12 cellular contexts compared by ENCODE assay signal in genomic region chr5:133827001-133827400, GRCh38.
DNase-seq lines count a peak whose midpoint lies in the region; ATAC-seq lines count a peak whose summit lies in the region.
"Had no signal": no experiment of that assay in that cellular context is flagged by ENCODE, and none has a peak within 500 bp of the region (broad histone marks: within the 10 kb centered on the region; RNA-seq: fewer than 3 reads in every experiment).

No MANE protein-coding gene starts in this region.

- DNase-seq in NCI-H128 (lab: John Stamatoyannopoulos, UW; ENCODE audit: unreplicated experiment) (peak; percentile 69), NCI-H345 treated with DMSO at 0.1 percent for 48 hours (lab: John Stamatoyannopoulos, UW; ENCODE audit: unreplicated experiment) (peak; percentile 64), kidney tubule cell (ENCODE audit: low spot score) (peak; percentile 97), activated gamma-delta T cell (lab: John Stamatoyannopoulos, UW) (no peak)
- no peak for DNase-seq in stimulated activated naive CD4-positive, alpha-beta T cell (lab: John Stamatoyannopoulos, UW)
- no peak for DNase-seq in effector memory CD4-positive, alpha-beta T cell
- DNase-seq: activated naive CD4-positive, alpha-beta T cell treated with Interleukin-2 at 50 U/mL for 16 hours; DND-41; occipital lobe had no signal

- no peak overlapping the region for H3K9ac ChIP-seq in BLaER1 treated with 17β-estradiol and CSF1 and Interleukin-3, amounts not matched to agents 10 nM and 100 nM

- H4K20me1 ChIP-seq in BLaER1 treated with 17β-estradiol and CSF1 and Interleukin-3, amounts not matched to agents 10 nM and 100 nM, result no peaks in the 10 kb centered on the region

- peaks cover 44 to 100% (median 92%) of the 10 kb centered on the region in 10 experiments for H3K4me1 ChIP-seq in BLaER1 treated with 17β-estradiol and CSF1 and Interleukin-3, amounts not matched to agents 10 nM and 100 nM
- no peaks in the 10 kb centered on the region for H3K4me1 ChIP-seq in effector memory CD4-positive, alpha-beta T cell (ENCODE audit: control insufficient read depth, insufficient read depth, low read length, poor library complexity, severe bottlenecking)

- H3K27ac ChIP-seq in BLaER1 treated with 17β-estradiol and CSF1 and Interleukin-3, amounts not matched to agents 10 nM and 100 nM, result no peak overlapping the region
- no peak overlapping the region for H3K27ac ChIP-seq in effector memory CD4-positive, alpha-beta T cell (ENCODE audit: insufficient read depth, low read length, poor library complexity, severe bottlenecking)

- H3K4me3 ChIP-seq in BLaER1 treated with 17β-estradiol and CSF1 and Interleukin-3, amounts not matched to agents 10 nM and 100 nM, result no peak overlapping the region
- H3K4me3 ChIP-seq in effector memory CD4-positive, alpha-beta T cell (ENCODE audit: insufficient read depth, low read depth, low read length, poor library complexity, severe bottlenecking), result no peak overlapping the region

- no peaks in the 10 kb centered on the region for H3K36me3 ChIP-seq in BLaER1 treated with 17β-estradiol and CSF1 and Interleukin-3, amounts not matched to agents 10 nM and 100 nM
- no peaks in the 10 kb centered on the region for H3K36me3 ChIP-seq in effector memory CD4-positive, alpha-beta T cell (ENCODE audit: control insufficient read depth, insufficient read depth, low read length)

- ATAC-seq in HG03565 (IDR thresholded peaks at IDR 0.05; ENCODE audit: unreplicated experiment), result no peak
- ATAC-seq: HCT116 had no signal

- peak overlapping the region in 9 of 11 experiments; percentile 22 to 98 (median 84); a peak in 17 of 22 replicates for H3K4me2 ChIP-seq in BLaER1 treated with 17β-estradiol and CSF1 and Interleukin-3, amounts not matched to agents 10 nM and 100 nM

- H3K27me3 ChIP-seq in BLaER1 treated with 17β-estradiol and CSF1 and Interleukin-3, amounts not matched to agents 10 nM and 100 nM, result no peaks in the 10 kb centered on the region; a peak in 1 of 22 replicates
- H3K27me3 ChIP-seq in effector memory CD4-positive, alpha-beta T cell (replicated peaks; ENCODE audit: control insufficient read depth, insufficient read depth, low read length, poor library complexity, severe bottlenecking), result no peaks in the 10 kb centered on the region

- H3K9me3 ChIP-seq in BLaER1 treated with 17β-estradiol and CSF1 and Interleukin-3, amounts not matched to agents 10 nM and 100 nM (replicated peaks in 1 of 11), result no peaks in the 10 kb centered on the region
- H3K9me3 ChIP-seq in effector memory CD4-positive, alpha-beta T cell (ENCODE audit: control insufficient read depth, low read length), result no peaks in the 10 kb centered on the region

Comparison
In these comparisons a context has a peak if more than half of its experiments do, and no peak if none do; other contexts are left out.
1. DNase-seq: peak in NCI-H128 (single experiment), NCI-H345 treated with DMSO at 0.1 percent for 48 hours (single experiment) and kidney tubule cell (single experiment); none in stimulated activated naive CD4-positive, alpha-beta T cell (0 of 6), effector memory CD4-positive, alpha-beta T cell (0 of 3) and activated gamma-delta T cell (single experiment).